11 cellular contexts compared by ENCODE assay signal in genomic region chr12:120447992-120448391, GRCh38. TPM values are rescaled to one million over a fixed set of nuclear protein-coding genes. Genes with fewer than 3 reads are reported as not detected.
DNase-seq lines count a peak whose midpoint lies in the region; ATAC-seq and TF ChIP-seq lines count a peak whose summit lies in the region.
"Had no signal": no experiment of that assay in that cellular context is flagged by ENCODE, and none has a peak within 500 bp of the region (broad histone marks: within the 10 kb centered on the region; RNA-seq: fewer than 3 reads in every experiment).

No MANE protein-coding gene starts in this region.

- H3K9ac ChIP-seq in OCI-LY3 (ENCODE audit: low read length) (no peak overlapping the region), skeletal muscle satellite cell (ENCODE audit: low read depth, low read length) (no peak overlapping the region)

- H3K27me3 ChIP-seq in OCI-LY3 (ENCODE audit: low read depth, low read length) (no peaks in the 10 kb centered on the region), skeletal muscle satellite cell (ENCODE audit: control insufficient read depth, insufficient read depth, low read length) (no peaks in the 10 kb centered on the region), foreskin keratinocyte (no peaks in the 10 kb centered on the region)
- H3K27me3 ChIP-seq: upper lobe of right lung had no signal

- H3K9me3 Mint-ChIP-seq in activated T-cell treated with anti-CD3 and anti-CD28 coated beads, Interleukin-2, amount 50 U/mL, for 24 hours, result no peaks in the 10 kb centered on the region
- no peaks in the 10 kb centered on the region for H3K9me3 Mint-ChIP-seq in chondrocyte (ENCODE audit: low read depth)

- ATAC-seq in foreskin keratinocyte (no peak), HG02798 (IDR thresholded peaks at IDR 0.05; ENCODE audit: poor library complexity, unreplicated experiment) (no peak)
- ATAC-seq: sciatic nerve, upper lobe of right lung had no signal

- no peak overlapping the region for H3K27ac ChIP-seq in OCI-LY3 (ENCODE audit: low read length)
- H3K27ac ChIP-seq in foreskin keratinocyte, result no peak overlapping the region
- H3K27ac ChIP-seq: upper lobe of right lung had no signal

- H3K27me3 Mint-ChIP-seq in activated T-cell treated with anti-CD3 and anti-CD28 coated beads, Interleukin-2, amount 50 U/mL, for 24 hours, result no peaks in the 10 kb centered on the region
- H3K27me3 Mint-ChIP-seq in chondrocyte (ENCODE audit: low read depth), result no peaks in the 10 kb centered on the region

- no peak overlapping the region for H2AFZ ChIP-seq in OCI-LY3 (ENCODE audit: low read depth, low read length)

- H3K4me3 ChIP-seq in OCI-LY3 (ENCODE audit: low read length) (no peak overlapping the region), skeletal muscle satellite cell (ENCODE audit: low read length) (no peak overlapping the region)

- peak overlapping the region; percentile 99 for H3K4me3 Mint-ChIP-seq in activated T-cell treated with anti-CD3 and anti-CD28 coated beads, Interleukin-2, amount 50 U/mL, for 24 hours
- no peak overlapping the region for H3K4me3 Mint-ChIP-seq in chondrocyte (ENCODE audit: unreplicated experiment)

- no peak for DNase-seq in activated T-cell treated with anti-CD3 and anti-CD28 coated beads, Interleukin-2, amount 50 U/mL, for 24 hours
- no peak for DNase-seq in activated T-cell treated with anti-CD3 and anti-CD28 coated beads, Interleukin-2, amount 50 U/mL, for 48 hours
- DNase-seq in chondrocyte (ENCODE audit: low spot score) (no peak), foreskin keratinocyte (no peak)
- DNase-seq in stimulated activated CD4-positive, alpha-beta T cell treated with anti-CD3 and anti-CD28 coated beads, Interleukin-2, amount 100 ng/mL, for 24 hours, result no peak
- DNase-seq: NCI-H2171, upper lobe of right lung had no signal

- peaks cover 92% of the 10 kb centered on the region for H3K36me3 Mint-ChIP-seq in activated T-cell treated with anti-CD3 and anti-CD28 coated beads, Interleukin-2, amount 50 U/mL, for 24 hours (ENCODE audit: low read depth)
- peaks cover 5% of the 10 kb centered on the region for H3K36me3 Mint-ChIP-seq in chondrocyte (ENCODE audit: low read depth)

- H3K36me3 ChIP-seq in OCI-LY3 (replicated peaks; ENCODE audit: low read depth, low read length), result peaks cover 31% of the 10 kb centered on the region
- peaks cover 28% of the 10 kb centered on the region for H3K36me3 ChIP-seq in skeletal muscle satellite cell (ENCODE audit: insufficient read depth, low read length)

- H3K9me3 ChIP-seq in OCI-LY3 (ENCODE audit: insufficient read depth, low read length) (no peaks in the 10 kb centered on the region), skeletal muscle satellite cell (replicated peaks; ENCODE audit: low read length) (no peaks in the 10 kb centered on the region)
- H3K9me3 ChIP-seq: upper lobe of right lung had no signal

- H3K4me1 ChIP-seq in OCI-LY3 (ENCODE audit: low read length), result peaks cover 17% of the 10 kb centered on the region
- peaks cover 11% of the 10 kb centered on the region for H3K4me1 ChIP-seq in skeletal muscle satellite cell (ENCODE audit: control insufficient read depth, insufficient read depth, low read length)
- H3K4me1 ChIP-seq in foreskin keratinocyte, result peaks cover 2% of the 10 kb centered on the region

- H3K4me1 Mint-ChIP-seq in activated T-cell treated with anti-CD3 and anti-CD28 coated beads, Interleukin-2, amount 50 U/mL, for 24 hours (ENCODE audit: low read depth), result peaks cover 44% of the 10 kb centered on the region
- H3K4me1 Mint-ChIP-seq in chondrocyte (ENCODE audit: low read depth), result peaks cover 39% of the 10 kb centered on the region

- peak overlapping the region; percentile 99 for H3K27ac Mint-ChIP-seq in activated T-cell treated with anti-CD3 and anti-CD28 coated beads, Interleukin-2, amount 50 U/mL, for 24 hours
- H3K27ac Mint-ChIP-seq in chondrocyte (ENCODE audit: unreplicated experiment), result peak overlapping the region; percentile 59

- H3K4me2 ChIP-seq in OCI-LY3 (ENCODE audit: low read length), result 0 out of 2 replicates have a peak overlapping the region, but pooled peaks have one; percentile 60
- peak overlapping the region; percentile 96 for H3K4me2 ChIP-seq in skeletal muscle satellite cell (ENCODE audit: low read length)

- H4K20me1 ChIP-seq in OCI-LY3 (ENCODE audit: insufficient read depth, low read length), result no peaks in the 10 kb centered on the region

- TF ChIP-seq CTCF in OCI-LY3 (IDR thresholded peaks at IDR 0.05; ENCODE audit: low read depth, low read length) (no peak), chondrocyte (IDR thresholded peaks at IDR 0.05) (no peak), foreskin keratinocyte (conservative IDR thresholded peaks at IDR 0.05) (no peak)

- peaks cover 84% of the 10 kb centered on the region for H3K79me2 ChIP-seq in OCI-LY3 (ENCODE audit: low read length)

RNA-seq across cellular contexts. Expression of gene GATC, which starts 1.7 kb away (rescaled TPM):
- total RNA-seq in chondrocyte, result 17.6 to 18.8 TPM (median 18.0 TPM) in 3 replicates
- 17.7 and 21.0 TPM in 2 replicates for total RNA-seq in skeletal muscle satellite cell (2012; rRNA removed)
- 13.5 and 16.4 TPM in 2 replicates for total RNA-seq in foreskin keratinocyte
- 7.9 and 9.3 TPM in 2 replicates for polyA plus RNA-seq in foreskin keratinocyte

RNA-seq across cellular contexts. Expression of gene TRIAP1, which starts 1.8 kb away (rescaled TPM):
- total RNA-seq in chondrocyte (26.3 to 32.3 TPM (median 27.1 TPM) in 3 replicates), foreskin keratinocyte (38.9 and 39.7 TPM in 2 replicates)
- 32.4 and 37.4 TPM in 2 replicates for total RNA-seq in skeletal muscle satellite cell (2012; rRNA removed)
- polyA plus RNA-seq in foreskin keratinocyte, result 43.8 and 47.6 TPM in 2 replicates

RNA-seq across cellular contexts. Expression of gene COX6A1, which starts 10.1 kb away (rescaled TPM):
- total RNA-seq in chondrocyte (299 to 302 TPM (median 300 TPM) in 3 replicates), foreskin keratinocyte (593 and 641 TPM in 2 replicates)
- 325 and 378 TPM in 2 replicates for total RNA-seq in skeletal muscle satellite cell (2012; rRNA removed)
- 947 and 1,045 TPM in 2 replicates for polyA plus RNA-seq in foreskin keratinocyte

RNA-seq across cellular contexts. Expression of gene SRSF9, which starts 21.6 kb away (rescaled TPM):
- total RNA-seq in chondrocyte (108 to 150 TPM (median 113 TPM) in 3 replicates), foreskin keratinocyte (192 and 206 TPM in 2 replicates)
- total RNA-seq in skeletal muscle satellite cell (2012; rRNA removed), result 148 and 158 TPM in 2 replicates
- 229 and 256 TPM in 2 replicates for polyA plus RNA-seq in foreskin keratinocyte

RNA-seq across cellular contexts. Expression of gene DYNLL1, which starts 47.9 kb away (rescaled TPM):
- total RNA-seq in chondrocyte (317 to 550 TPM (median 322 TPM) in 3 replicates), foreskin keratinocyte (515 and 550 TPM in 2 replicates)
- total RNA-seq in skeletal muscle satellite cell (2012; rRNA removed), result 281 and 386 TPM in 2 replicates
- 854 and 875 TPM in 2 replicates for polyA plus RNA-seq in foreskin keratinocyte
